In the genomic region with DNA sequence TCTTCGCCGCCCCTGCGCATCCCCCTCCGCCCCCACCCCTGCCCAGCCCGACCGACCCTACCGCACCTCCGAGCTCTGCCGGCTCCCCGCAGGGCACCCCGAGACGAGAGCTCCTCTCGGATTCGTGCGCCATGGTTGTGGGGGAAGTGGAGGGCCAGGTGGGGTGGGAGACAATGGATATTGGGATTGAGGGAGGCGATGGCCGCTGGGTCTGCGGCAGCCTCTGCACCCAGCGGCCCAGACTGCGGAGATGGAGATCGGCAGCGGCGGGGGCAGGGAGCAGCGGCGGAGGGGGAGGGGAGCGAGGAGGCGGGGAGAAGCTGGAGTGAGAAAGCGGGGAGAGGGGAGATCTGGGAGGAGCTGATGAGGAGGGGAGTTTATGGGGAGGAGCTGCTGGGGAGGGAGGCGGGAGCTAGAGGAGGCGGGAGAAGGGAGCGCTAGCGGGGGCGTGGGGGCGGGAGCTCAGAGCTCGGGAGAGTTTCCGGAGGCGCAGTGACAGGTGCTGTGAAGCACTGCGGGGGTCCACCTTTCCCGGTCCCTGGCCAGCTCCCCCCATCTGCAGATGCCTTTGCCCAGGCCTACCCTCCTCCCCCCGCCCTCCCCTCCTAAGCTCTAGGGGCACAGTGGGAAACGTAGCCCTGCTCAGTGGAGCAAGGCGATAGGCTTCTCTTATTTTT, we compare ENCODE assay signal across 1 cellular context.
TF ChIP-seq lines count a peak whose summit lies in the region.

A gene (minus strand): TSS at position 352 of the 677 bp plus-strand sequence. CDS start 219 bp downstream, at position 133.

TF ChIP-seq in K562, 482 proteins besides CTCF, POLR2A, EP300 and RAD21 (continued from another document and continues in another):
- TF ChIP-seq, protein P1, sequence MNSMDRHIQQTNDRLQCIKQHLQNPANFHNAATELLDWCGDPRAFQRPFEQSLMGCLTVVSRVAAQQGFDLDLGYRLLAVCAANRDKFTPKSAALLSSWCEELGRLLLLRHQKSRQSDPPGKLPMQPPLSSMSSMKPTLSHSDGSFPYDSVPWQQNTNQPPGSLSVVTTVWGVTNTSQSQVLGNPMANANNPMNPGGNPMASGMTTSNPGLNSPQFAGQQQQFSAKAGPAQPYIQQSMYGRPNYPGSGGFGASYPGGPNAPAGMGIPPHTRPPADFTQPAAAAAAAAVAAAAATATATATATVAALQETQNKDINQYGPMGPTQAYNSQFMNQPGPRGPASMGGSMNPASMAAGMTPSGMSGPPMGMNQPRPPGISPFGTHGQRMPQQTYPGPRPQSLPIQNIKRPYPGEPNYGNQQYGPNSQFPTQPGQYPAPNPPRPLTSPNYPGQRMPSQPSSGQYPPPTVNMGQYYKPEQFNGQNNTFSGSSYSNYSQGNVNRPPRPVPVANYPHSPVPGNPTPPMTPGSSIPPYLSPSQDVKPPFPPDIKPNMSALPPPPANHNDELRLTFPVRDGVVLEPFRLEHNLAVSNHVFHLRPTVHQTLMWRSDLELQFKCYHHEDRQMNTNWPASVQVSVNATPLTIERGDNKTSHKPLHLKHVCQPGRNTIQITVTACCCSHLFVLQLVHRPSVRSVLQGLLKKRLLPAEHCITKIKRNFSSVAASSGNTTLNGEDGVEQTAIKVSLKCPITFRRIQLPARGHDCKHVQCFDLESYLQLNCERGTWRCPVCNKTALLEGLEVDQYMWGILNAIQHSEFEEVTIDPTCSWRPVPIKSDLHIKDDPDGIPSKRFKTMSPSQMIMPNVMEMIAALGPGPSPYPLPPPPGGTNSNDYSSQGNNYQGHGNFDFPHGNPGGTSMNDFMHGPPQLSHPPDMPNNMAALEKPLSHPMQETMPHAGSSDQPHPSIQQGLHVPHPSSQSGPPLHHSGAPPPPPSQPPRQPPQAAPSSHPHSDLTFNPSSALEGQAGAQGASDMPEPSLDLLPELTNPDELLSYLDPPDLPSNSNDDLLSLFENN (IDR thresholded peaks at IDR 0.05; ENCODE audit: low read depth in 2 of 2, low read length in 2 of 2): no peak
- TF ChIP-seq ZNF75A (CRISPR knock-in tag; IDR thresholded peaks at IDR 0.05): no peak
- no peak for TF ChIP-seq SMAD4 (CRISPR knock-in tag; conservative IDR thresholded peaks at IDR 0.05)
- TF ChIP-seq HOXB6 (CRISPR knock-in tag; IDR thresholded peaks at IDR 0.05; ENCODE audit: borderline replicate concordance): no peak
- no peak for TF ChIP-seq ZNF551 (CRISPR knock-in tag; IDR thresholded peaks at IDR 0.05)
- TF ChIP-seq, protein P2, sequence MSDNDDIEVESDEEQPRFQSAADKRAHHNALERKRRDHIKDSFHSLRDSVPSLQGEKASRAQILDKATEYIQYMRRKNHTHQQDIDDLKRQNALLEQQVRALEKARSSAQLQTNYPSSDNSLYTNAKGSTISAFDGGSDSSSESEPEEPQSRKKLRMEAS (CRISPR knock-in tag; IDR thresholded peaks at IDR 0.05): no peak
- no peak for TF ChIP-seq STAT5B (CRISPR knock-in tag; IDR thresholded peaks at IDR 0.05)
- TF ChIP-seq TRIM24 (IDR thresholded peaks at IDR 0.05): peak in 1 of 2 experiments; percentile 52; a peak in 2 of 4 replicates
- no peak for TF ChIP-seq KAT7 (CRISPR knock-in tag; IDR thresholded peaks at IDR 0.05; ENCODE audit: borderline replicate concordance)
- no peak for TF ChIP-seq ESRRB (CRISPR knock-in tag; IDR thresholded peaks at IDR 0.05; ENCODE audit: borderline replicate concordance)
- TF ChIP-seq, protein P3, sequence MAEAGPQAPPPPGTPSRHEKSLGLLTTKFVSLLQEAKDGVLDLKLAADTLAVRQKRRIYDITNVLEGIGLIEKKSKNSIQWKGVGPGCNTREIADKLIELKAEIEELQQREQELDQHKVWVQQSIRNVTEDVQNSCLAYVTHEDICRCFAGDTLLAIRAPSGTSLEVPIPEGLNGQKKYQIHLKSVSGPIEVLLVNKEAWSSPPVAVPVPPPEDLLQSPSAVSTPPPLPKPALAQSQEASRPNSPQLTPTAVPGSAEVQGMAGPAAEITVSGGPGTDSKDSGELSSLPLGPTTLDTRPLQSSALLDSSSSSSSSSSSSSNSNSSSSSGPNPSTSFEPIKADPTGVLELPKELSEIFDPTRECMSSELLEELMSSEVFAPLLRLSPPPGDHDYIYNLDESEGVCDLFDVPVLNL (CRISPR knock-in tag; IDR thresholded peaks at IDR 0.05; ENCODE audit: low read depth): no peak
- no peak for TF ChIP-seq TRIM28 (IDR thresholded peaks at IDR 0.05)
- TF ChIP-seq MECOM (CRISPR knock-in tag; IDR thresholded peaks at IDR 0.05): no peak
- peak; percentile 97 for TF ChIP-seq EGR1 (conservative IDR thresholded peaks at IDR 0.05)
- TF ChIP-seq ZNF143 (CRISPR knock-in tag; IDR thresholded peaks at IDR 0.05): no peak
- TF ChIP-seq, protein P4, sequence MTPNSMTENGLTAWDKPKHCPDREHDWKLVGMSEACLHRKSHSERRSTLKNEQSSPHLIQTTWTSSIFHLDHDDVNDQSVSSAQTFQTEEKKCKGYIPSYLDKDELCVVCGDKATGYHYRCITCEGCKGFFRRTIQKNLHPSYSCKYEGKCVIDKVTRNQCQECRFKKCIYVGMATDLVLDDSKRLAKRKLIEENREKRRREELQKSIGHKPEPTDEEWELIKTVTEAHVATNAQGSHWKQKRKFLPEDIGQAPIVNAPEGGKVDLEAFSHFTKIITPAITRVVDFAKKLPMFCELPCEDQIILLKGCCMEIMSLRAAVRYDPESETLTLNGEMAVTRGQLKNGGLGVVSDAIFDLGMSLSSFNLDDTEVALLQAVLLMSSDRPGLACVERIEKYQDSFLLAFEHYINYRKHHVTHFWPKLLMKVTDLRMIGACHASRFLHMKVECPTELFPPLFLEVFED (CRISPR knock-in tag; conservative IDR thresholded peaks at IDR 0.05): no peak
- peak; percentile 56 for TF ChIP-seq TAF1 (IDR thresholded peaks at IDR 0.05; ENCODE audit: control insufficient read depth, extremely low read depth, insufficient read depth, low read length, severe bottlenecking)
- TF ChIP-seq, protein P5, sequence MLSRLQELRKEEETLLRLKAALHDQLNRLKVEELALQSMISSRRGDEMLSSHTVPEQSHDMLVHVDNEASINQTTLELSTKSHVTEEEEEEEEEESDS (CRISPR knock-in tag; IDR thresholded peaks at IDR 0.05): no peak
- no peak for TF ChIP-seq ZNF347 (CRISPR knock-in tag; IDR thresholded peaks at IDR 0.05; ENCODE audit: low read depth)
- TF ChIP-seq, protein P6, sequence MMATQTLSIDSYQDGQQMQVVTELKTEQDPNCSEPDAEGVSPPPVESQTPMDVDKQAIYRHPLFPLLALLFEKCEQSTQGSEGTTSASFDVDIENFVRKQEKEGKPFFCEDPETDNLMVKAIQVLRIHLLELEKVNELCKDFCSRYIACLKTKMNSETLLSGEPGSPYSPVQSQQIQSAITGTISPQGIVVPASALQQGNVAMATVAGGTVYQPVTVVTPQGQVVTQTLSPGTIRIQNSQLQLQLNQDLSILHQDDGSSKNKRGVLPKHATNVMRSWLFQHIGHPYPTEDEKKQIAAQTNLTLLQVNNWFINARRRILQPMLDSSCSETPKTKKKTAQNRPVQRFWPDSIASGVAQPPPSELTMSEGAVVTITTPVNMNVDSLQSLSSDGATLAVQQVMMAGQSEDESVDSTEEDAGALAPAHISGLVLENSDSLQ (IDR thresholded peaks at IDR 0.05): no peak; the same call in 1 of the 2 replicates
- TF ChIP-seq, protein P7, sequence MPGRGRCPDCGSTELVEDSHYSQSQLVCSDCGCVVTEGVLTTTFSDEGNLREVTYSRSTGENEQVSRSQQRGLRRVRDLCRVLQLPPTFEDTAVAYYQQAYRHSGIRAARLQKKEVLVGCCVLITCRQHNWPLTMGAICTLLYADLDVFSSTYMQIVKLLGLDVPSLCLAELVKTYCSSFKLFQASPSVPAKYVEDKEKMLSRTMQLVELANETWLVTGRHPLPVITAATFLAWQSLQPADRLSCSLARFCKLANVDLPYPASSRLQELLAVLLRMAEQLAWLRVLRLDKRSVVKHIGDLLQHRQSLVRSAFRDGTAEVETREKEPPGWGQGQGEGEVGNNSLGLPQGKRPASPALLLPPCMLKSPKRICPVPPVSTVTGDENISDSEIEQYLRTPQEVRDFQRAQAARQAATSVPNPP (IDR thresholded peaks at IDR 0.05; ENCODE audit: borderline replicate concordance, insufficient read depth, insufficient read length): no peak
- peak; percentile 69 for TF ChIP-seq POLR2B (IDR thresholded peaks at IDR 0.05; ENCODE audit: low read depth, partially characterized antibody)
- TF ChIP-seq SAP30 (IDR thresholded peaks at IDR 0.05; ENCODE audit: borderline replicate concordance, insufficient read depth, low read depth, low read length, poor library complexity, severe bottlenecking): no peak
- no peak for TF ChIP-seq POLR3A (IDR thresholded peaks at IDR 0.05; ENCODE audit: borderline replicate concordance, extremely low read depth, insufficient read depth, insufficient read length)
- TF ChIP-seq, protein P8, sequence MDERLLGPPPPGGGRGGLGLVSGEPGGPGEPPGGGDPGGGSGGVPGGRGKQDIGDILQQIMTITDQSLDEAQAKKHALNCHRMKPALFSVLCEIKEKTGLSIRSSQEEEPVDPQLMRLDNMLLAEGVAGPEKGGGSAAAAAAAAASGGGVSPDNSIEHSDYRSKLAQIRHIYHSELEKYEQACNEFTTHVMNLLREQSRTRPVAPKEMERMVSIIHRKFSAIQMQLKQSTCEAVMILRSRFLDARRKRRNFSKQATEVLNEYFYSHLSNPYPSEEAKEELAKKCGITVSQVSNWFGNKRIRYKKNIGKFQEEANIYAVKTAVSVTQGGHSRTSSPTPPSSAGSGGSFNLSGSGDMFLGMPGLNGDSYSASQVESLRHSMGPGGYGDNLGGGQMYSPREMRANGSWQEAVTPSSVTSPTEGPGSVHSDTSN (CRISPR knock-in tag; IDR thresholded peaks at IDR 0.05; ENCODE audit: low read depth): no peak
- TF ChIP-seq, protein P8 (tag; conservative IDR thresholded peaks at IDR 0.05; ENCODE audit: low read depth): no peak
- TF ChIP-seq ZFP36 (IDR thresholded peaks at IDR 0.05; ENCODE audit: low read depth, low read length, partially characterized antibody): no peak
- TF ChIP-seq YY1 (IDR thresholded peaks at IDR 0.05; ENCODE audit: borderline replicate concordance in 1 of 3, control insufficient read depth in 1 of 3, extremely low read depth in 1 of 3, insufficient read depth in 3 of 3, insufficient read length in 1 of 3, insufficient replicate concordance in 2 of 3, low read depth in 1 of 3, low read length in 2 of 3): peak in 2 of 3 experiments; percentile 16 to 47
- no peak for TF ChIP-seq ZNF707 (CRISPR knock-in tag; conservative IDR thresholded peaks at IDR 0.05)
- peak; percentile 75 for TF ChIP-seq RBFOX2 (IDR thresholded peaks at IDR 0.05; ENCODE audit: low read depth, low read length)
- TF ChIP-seq, protein P9, sequence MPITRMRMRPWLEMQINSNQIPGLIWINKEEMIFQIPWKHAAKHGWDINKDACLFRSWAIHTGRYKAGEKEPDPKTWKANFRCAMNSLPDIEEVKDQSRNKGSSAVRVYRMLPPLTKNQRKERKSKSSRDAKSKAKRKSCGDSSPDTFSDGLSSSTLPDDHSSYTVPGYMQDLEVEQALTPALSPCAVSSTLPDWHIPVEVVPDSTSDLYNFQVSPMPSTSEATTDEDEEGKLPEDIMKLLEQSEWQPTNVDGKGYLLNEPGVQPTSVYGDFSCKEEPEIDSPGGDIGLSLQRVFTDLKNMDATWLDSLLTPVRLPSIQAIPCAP (CRISPR knock-in tag; IDR thresholded peaks at IDR 0.05; ENCODE audit: borderline replicate concordance): no peak
- TF ChIP-seq, protein P10, sequence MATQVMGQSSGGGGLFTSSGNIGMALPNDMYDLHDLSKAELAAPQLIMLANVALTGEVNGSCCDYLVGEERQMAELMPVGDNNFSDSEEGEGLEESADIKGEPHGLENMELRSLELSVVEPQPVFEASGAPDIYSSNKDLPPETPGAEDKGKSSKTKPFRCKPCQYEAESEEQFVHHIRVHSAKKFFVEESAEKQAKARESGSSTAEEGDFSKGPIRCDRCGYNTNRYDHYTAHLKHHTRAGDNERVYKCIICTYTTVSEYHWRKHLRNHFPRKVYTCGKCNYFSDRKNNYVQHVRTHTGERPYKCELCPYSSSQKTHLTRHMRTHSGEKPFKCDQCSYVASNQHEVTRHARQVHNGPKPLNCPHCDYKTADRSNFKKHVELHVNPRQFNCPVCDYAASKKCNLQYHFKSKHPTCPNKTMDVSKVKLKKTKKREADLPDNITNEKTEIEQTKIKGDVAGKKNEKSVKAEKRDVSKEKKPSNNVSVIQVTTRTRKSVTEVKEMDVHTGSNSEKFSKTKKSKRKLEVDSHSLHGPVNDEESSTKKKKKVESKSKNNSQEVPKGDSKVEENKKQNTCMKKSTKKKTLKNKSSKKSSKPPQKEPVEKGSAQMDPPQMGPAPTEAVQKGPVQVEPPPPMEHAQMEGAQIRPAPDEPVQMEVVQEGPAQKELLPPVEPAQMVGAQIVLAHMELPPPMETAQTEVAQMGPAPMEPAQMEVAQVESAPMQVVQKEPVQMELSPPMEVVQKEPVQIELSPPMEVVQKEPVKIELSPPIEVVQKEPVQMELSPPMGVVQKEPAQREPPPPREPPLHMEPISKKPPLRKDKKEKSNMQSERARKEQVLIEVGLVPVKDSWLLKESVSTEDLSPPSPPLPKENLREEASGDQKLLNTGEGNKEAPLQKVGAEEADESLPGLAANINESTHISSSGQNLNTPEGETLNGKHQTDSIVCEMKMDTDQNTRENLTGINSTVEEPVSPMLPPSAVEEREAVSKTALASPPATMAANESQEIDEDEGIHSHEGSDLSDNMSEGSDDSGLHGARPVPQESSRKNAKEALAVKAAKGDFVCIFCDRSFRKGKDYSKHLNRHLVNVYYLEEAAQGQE (CRISPR knock-in tag; IDR thresholded peaks at IDR 0.05; ENCODE audit: low read depth): no peak
- TF ChIP-seq BRD9 (IDR thresholded peaks at IDR 0.05; ENCODE audit: low read depth, partially characterized antibody): no peak
- TF ChIP-seq SMARCC2 (IDR thresholded peaks at IDR 0.05; ENCODE audit: low read depth): no peak
- TF ChIP-seq ZNF263 (CRISPR knock-in tag; IDR thresholded peaks at IDR 0.05; ENCODE audit: borderline replicate concordance): peak; percentile 86
- TF ChIP-seq, protein P11, sequence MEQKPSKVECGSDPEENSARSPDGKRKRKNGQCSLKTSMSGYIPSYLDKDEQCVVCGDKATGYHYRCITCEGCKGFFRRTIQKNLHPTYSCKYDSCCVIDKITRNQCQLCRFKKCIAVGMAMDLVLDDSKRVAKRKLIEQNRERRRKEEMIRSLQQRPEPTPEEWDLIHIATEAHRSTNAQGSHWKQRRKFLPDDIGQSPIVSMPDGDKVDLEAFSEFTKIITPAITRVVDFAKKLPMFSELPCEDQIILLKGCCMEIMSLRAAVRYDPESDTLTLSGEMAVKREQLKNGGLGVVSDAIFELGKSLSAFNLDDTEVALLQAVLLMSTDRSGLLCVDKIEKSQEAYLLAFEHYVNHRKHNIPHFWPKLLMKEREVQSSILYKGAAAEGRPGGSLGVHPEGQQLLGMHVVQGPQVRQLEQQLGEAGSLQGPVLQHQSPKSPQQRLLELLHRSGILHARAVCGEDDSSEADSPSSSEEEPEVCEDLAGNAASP (IDR thresholded peaks at IDR 0.05): no peak
- TF ChIP-seq SRSF9 (IDR thresholded peaks at IDR 0.05; ENCODE audit: borderline replicate concordance, low read depth, low read length): no peak
